1 cellular context compared by ENCODE assay signal in the genomic region with DNA sequence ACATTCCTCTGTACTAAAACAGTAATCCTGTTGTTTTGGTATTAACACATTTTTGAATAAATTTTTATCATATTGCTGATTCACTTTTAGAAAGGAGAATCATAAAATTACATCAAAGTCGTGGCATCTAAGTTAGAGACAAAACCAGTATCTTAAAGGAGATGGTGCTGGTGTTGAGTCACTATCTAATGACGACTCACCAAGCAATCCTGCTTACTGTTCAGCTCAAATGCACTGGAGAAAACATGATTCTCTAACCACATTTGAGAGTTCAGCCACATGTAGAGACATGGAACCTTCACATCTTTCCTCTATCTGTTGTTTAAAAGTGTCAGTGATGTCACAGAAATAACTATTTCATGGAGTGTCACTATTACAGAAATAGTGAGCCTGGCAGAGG.
TF ChIP-seq lines count a peak whose summit lies in the region.

No MANE protein-coding gene starts in this region.

TF ChIP-seq in A549, 52 proteins besides CTCF, POLR2A, EP300 and RAD21 (continued from another document):
- TF ChIP-seq GATA3 (IDR thresholded peaks at IDR 0.05; ENCODE audit: borderline replicate concordance) = no peak
- TF ChIP-seq, protein P1, sequence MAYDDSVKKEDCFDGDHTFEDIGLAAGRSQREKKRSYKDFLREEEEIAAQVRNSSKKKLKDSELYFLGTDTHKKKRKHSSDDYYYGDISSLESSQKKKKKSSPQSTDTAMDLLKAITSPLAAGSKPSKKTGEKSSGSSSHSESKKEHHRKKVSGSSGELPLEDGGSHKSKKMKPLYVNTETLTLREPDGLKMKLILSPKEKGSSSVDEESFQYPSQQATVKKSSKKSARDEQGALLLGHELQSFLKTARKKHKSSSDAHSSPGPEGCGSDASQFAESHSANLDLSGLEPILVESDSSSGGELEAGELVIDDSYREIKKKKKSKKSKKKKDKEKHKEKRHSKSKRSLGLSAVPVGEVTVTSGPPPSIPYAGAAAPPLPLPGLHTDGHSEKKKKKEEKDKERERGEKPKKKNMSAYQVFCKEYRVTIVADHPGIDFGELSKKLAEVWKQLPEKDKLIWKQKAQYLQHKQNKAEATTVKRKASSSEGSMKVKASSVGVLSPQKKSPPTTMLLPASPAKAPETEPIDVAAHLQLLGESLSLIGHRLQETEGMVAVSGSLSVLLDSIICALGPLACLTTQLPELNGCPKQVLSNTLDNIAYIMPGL (CRISPR knock-in tag; IDR thresholded peaks at IDR 0.05; ENCODE audit: borderline replicate concordance) = no peak
- no peak for TF ChIP-seq RCOR1 (IDR thresholded peaks at IDR 0.05; ENCODE audit: low read depth, low read length)
- no peak for TF ChIP-seq HOXB5 (CRISPR knock-in tag; IDR thresholded peaks at IDR 0.05)
- TF ChIP-seq EHF (CRISPR knock-in tag; IDR thresholded peaks at IDR 0.05) = no peak
- TF ChIP-seq TP53 (CRISPR knock-in tag; IDR thresholded peaks at IDR 0.05) = no peak
- no peak for TF ChIP-seq ZSCAN20 (CRISPR knock-in tag; IDR thresholded peaks at IDR 0.05)
- no peak for TF ChIP-seq CHD4 (IDR thresholded peaks at IDR 0.05; ENCODE audit: borderline replicate concordance)
- no peak for TF ChIP-seq CBX2 (IDR thresholded peaks at IDR 0.05; ENCODE audit: borderline replicate concordance, low read depth)
- no peak for TF ChIP-seq HDAC2 (IDR thresholded peaks at IDR 0.05)
- TF ChIP-seq, protein P2, sequence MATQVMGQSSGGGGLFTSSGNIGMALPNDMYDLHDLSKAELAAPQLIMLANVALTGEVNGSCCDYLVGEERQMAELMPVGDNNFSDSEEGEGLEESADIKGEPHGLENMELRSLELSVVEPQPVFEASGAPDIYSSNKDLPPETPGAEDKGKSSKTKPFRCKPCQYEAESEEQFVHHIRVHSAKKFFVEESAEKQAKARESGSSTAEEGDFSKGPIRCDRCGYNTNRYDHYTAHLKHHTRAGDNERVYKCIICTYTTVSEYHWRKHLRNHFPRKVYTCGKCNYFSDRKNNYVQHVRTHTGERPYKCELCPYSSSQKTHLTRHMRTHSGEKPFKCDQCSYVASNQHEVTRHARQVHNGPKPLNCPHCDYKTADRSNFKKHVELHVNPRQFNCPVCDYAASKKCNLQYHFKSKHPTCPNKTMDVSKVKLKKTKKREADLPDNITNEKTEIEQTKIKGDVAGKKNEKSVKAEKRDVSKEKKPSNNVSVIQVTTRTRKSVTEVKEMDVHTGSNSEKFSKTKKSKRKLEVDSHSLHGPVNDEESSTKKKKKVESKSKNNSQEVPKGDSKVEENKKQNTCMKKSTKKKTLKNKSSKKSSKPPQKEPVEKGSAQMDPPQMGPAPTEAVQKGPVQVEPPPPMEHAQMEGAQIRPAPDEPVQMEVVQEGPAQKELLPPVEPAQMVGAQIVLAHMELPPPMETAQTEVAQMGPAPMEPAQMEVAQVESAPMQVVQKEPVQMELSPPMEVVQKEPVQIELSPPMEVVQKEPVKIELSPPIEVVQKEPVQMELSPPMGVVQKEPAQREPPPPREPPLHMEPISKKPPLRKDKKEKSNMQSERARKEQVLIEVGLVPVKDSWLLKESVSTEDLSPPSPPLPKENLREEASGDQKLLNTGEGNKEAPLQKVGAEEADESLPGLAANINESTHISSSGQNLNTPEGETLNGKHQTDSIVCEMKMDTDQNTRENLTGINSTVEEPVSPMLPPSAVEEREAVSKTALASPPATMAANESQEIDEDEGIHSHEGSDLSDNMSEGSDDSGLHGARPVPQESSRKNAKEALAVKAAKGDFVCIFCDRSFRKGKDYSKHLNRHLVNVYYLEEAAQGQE (IDR thresholded peaks at IDR 0.05) = no peak
TF ChIP-seq in A549: peak in this region for 0.
